8 cellular contexts compared by ENCODE assay signal in the genomic region with DNA sequence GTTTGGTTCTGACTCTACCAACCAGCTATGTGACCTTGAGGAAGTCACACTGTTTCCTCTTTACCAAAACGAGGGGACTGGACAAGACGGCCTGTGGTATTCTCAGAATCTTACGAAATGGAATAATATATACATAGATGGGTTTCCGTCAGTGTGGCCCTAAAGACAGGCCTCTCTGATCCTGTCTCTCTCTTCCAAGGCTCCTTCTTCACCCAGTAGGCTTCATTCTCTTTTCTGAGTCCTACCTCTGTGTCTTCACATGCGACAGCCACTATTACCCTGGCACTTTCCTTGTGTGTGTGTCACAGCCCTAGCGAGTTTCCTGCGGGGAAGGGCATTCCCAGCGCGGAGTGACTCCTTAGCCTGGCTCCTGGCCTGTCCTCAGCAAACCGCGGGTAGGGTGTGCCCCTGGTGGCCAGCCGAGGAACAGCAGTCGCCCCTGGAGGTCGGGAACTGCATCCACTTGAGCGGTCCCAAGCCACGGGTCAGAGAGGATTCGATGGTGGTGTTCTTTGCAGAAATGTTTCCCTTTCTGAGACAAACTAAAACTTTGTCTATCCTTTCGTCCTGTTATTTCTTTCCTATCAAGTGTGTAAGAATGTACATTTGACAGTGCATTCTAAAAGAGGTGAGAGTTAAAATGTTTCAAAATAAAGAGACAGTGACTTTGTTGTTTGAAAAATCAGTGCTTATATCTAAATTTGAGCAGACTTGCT.
DNase-seq lines count a peak whose midpoint lies in the region; ATAC-seq lines count a peak whose summit lies in the region.

No MANE protein-coding gene starts in this region.

- no peaks in the 10 kb centered on the region for H3K27me3 ChIP-seq in mucosa of rectum (ENCODE audit: control insufficient read depth in 2 of 2, insufficient read depth in 2 of 2, low read length in 2 of 2)

- peak overlapping the region in 1 of 2 donors; percentile 1 for H3K4me3 ChIP-seq in mucosa of rectum (ENCODE audit: low read length in 2 of 2)

- H3K9me3 ChIP-seq in mucosa of rectum (ENCODE audit: control insufficient read depth in 2 of 2, low read length in 2 of 2), result no peaks in the 10 kb centered on the region

- no peak overlapping the region for H3K9ac ChIP-seq in mucosa of rectum (ENCODE audit: low read depth in 1 of 2, low read length in 2 of 2)

- H3K27ac ChIP-seq in mucosa of rectum (ENCODE audit: low read depth in 2 of 2, low read length in 2 of 2), result peak overlapping the region; percentile 39 to 42

- H3K36me3 ChIP-seq in mucosa of rectum (ENCODE audit: control insufficient read depth in 2 of 2, insufficient read depth in 2 of 2, low read length in 2 of 2), result no peaks in the 10 kb centered on the region

- H3K4me1 ChIP-seq in mucosa of rectum (ENCODE audit: control insufficient read depth in 2 of 2, insufficient read depth in 2 of 2, low read length in 2 of 2), result peaks cover 0 to 6% of the 10 kb centered on the region in 2 donors

- peak; percentile 55 for ATAC-seq in GM21786 (IDR thresholded peaks at IDR 0.05; ENCODE audit: unreplicated experiment)
- peak; percentile 87 for ATAC-seq in esophagus mucosa
- no peak for ATAC-seq in GM21529 (IDR thresholded peaks at IDR 0.05; ENCODE audit: unreplicated experiment)

- DNase-seq in D341Med (ENCODE audit: low spot score) (peak; percentile 93), NCI-H748 treated with DMSO at 0.1 percent for 48 hours (lab: John Stamatoyannopoulos, UW) (peak; percentile 54)
- DNase-seq in activated CD8-positive, alpha-beta memory T cell treated with anti-CD3 and anti-CD28 coated beads for 48 hours (ENCODE audit: low read depth in 2 of 3, low spot score in 2 of 3), result peak; percentile 20 to 50 (median 37)
- DNase-seq in stimulated activated CD8-positive, alpha-beta memory T cell treated with anti-CD3 and anti-CD28 coated beads, Interleukin-4, amount 100 ng/mL, for 4 hours (ENCODE audit: low read depth in 2 of 2, low spot score in 1 of 2), result peak; percentile 17 to 18

Comparison
In these comparisons a context has a peak if more than half of its experiments do, and no peak if none do; other contexts are left out.
1. DNase-seq: peak in every context shown above with its lines; median percentile 93 in D341Med; 54 in NCI-H748 treated with DMSO at 0.1 percent for 48 hours; 37 in activated CD8-positive, alpha-beta memory T cell treated with anti-CD3 and anti-CD28 coated beads for 48 hours; 18 in stimulated activated CD8-positive, alpha-beta memory T cell treated with anti-CD3 and anti-CD28 coated beads, Interleukin-4, amount 100 ng/mL, for 4 hours.